Comparison of ENCODE assay signal across 22 cellular contexts in the genomic region with DNA sequence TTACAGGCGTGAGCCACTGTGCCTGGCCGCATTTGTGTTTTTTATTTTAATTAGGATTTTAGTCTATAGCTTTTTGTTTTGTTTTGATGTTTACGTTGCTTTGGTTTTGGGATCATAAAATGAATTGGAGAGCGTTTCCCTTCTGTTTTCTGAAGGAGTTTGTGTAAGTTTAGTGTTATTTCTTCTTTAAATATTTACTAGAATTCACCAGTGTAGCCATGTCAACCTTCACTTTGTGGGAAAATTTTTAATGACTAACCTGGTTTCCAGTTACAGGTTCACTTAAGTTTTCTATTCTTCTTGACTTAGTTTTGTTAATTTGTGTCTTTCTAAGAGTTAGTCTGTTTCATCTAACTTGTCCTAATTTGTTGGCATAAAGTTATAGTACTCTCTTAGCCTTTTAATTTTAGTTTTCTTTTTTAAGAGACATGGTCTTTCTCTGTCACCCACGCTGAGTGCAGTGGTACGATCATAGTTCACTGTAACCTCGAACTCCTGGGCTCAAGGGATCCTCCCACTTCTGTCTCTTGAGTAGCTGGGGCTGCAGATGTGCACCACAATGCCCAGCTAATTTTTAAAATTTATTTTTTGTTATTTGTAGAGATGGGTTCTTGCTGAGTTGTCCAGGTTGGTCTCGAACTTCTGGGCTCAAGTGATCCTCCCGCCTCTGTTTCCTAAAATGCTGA.
DNase-seq lines count a peak whose midpoint lies in the region; ATAC-seq and TF ChIP-seq lines count a peak whose summit lies in the region.
"Had no signal": no experiment of that assay in that cellular context is flagged by ENCODE, and none has a peak within 500 bp of the region (broad histone marks: within the 10 kb centered on the region; RNA-seq: fewer than 3 reads in every experiment).

No MANE protein-coding gene starts in this region.

- no TSS peak for BruUV-seq in IMR-90 (replicated peaks; lab: Mats Ljungman, UMichigan)

- peak overlapping the region; percentile 8 for H2BK5ac ChIP-seq in IMR-90 (ENCODE audit: low read depth, low read length, poor library complexity, severe bottlenecking)

- no peaks in the 10 kb centered on the region for H3K27me3 Mint-ChIP-seq in activated T-cell treated with anti-CD3 and anti-CD28 coated beads, Interleukin-2, amount 50 U/mL, for 72 hours (ENCODE audit: low read depth)
- H3K27me3 Mint-ChIP-seq: type B pancreatic cell had no signal

- H4K8ac ChIP-seq in IMR-90 (ENCODE audit: low read depth in 2 of 2, low read length in 2 of 2): no peak overlapping the region

- no peak overlapping the region for H2BK20ac ChIP-seq in IMR-90 (ENCODE audit: low read depth, low read length)

- no peak overlapping the region for H4K5ac ChIP-seq in IMR-90 (ENCODE audit: low read depth, low read length)

- peaks cover 4% of the 10 kb centered on the region; the same call in 1 of the 2 replicates for H3K4me1 ChIP-seq in IMR-90 (ENCODE audit: control insufficient read depth, insufficient read depth, low read length)
- H3K4me1 ChIP-seq: foreskin keratinocyte had no signal

- H3K9me3 Mint-ChIP-seq in activated T-cell treated with anti-CD3 and anti-CD28 coated beads, Interleukin-2, amount 50 U/mL, for 72 hours: peaks cover 0 to 2% of the 10 kb centered on the region in 2 donors
- H3K9me3 Mint-ChIP-seq: T-helper 1 cell treated with Interleukin-12 subunit alpha and Interleukin-12 subunit beta and Interleukin-4 antibody, amounts not matched to agents 30 μg/mL and 1 μg/mL, for 36 hours; type B pancreatic cell had no signal

- peaks cover 28% of the 10 kb centered on the region for H4K20me1 ChIP-seq in IMR-90 (ENCODE audit: insufficient read depth, low read length)

- no peak overlapping the region for H2AFZ ChIP-seq in IMR-90 (replicated peaks; ENCODE audit: low read length, poor library complexity)
- H2AFZ ChIP-seq: hepatocyte had no signal

- peak overlapping the region; percentile 49; the same call in 1 of the 2 replicates for H3K27ac ChIP-seq in IMR-90 (ENCODE audit: insufficient read depth, low read length)
- H3K27ac ChIP-seq: foreskin keratinocyte, hepatocyte had no signal

- H4K91ac ChIP-seq in IMR-90 (ENCODE audit: insufficient read depth, low read depth, low read length): no peak overlapping the region

- H3K36me3 Mint-ChIP-seq in activated T-cell treated with anti-CD3 and anti-CD28 coated beads, Interleukin-2, amount 50 U/mL, for 72 hours (ENCODE audit: insufficient read depth in 2 of 2): peaks cover 21 to 74% of the 10 kb centered on the region in 2 donors

- peak overlapping the region; percentile 95 for H3K27ac Mint-ChIP-seq in activated T-cell treated with anti-CD3 and anti-CD28 coated beads, Interleukin-2, amount 50 U/mL, for 72 hours
- H3K27ac Mint-ChIP-seq: T-helper 1 cell treated with Interleukin-12 subunit alpha and Interleukin-12 subunit beta and Interleukin-4 antibody, amounts not matched to agents 30 μg/mL and 1 μg/mL, for 36 hours; type B pancreatic cell had no signal

- 0 out of 2 replicates have a peak overlapping the region, but pooled peaks have one; percentile 19 for H3K4me2 ChIP-seq in IMR-90 (ENCODE audit: low read depth, low read length)
- H3K4me2 ChIP-seq: hepatocyte had no signal

- H3K4ac ChIP-seq in IMR-90 (ENCODE audit: low read depth, low read length): no peak overlapping the region

- no peak overlapping the region for H2BK120ac ChIP-seq in IMR-90 (ENCODE audit: low read depth, low read length)

- H3K4me3 ChIP-seq in IMR-90 (ENCODE audit: insufficient read depth, low read depth, low read length): no peak overlapping the region
- H3K4me3 ChIP-seq: body of pancreas, hepatocyte had no signal

- dilution Hi-C loops in IMR-90 (cut with HindIII; ENCODE audit: low sequenced_read_pairs, unreplicated experiment): no loop called here

- H2AK9ac ChIP-seq in IMR-90 (replicated peaks; ENCODE audit: low read depth, low read length, poor library complexity): no peak overlapping the region

- H2BK15ac ChIP-seq in IMR-90 (ENCODE audit: low read depth, low read length): no peak overlapping the region

- H2AK5ac ChIP-seq in IMR-90 (ENCODE audit: low read depth, low read length): no peak overlapping the region

- TF ChIP-seq POLR2A in IMR-90 (IDR thresholded peaks at IDR 0.05; ENCODE audit: low read depth, low read length): no peak

- H3K18ac ChIP-seq in IMR-90 (ENCODE audit: low read depth, low read length): peak overlapping the region; percentile 52; the same call in 1 of the 2 replicates

- H3K79me1 ChIP-seq in IMR-90 (ENCODE audit: low read depth in 1 of 2, low read length in 2 of 2): peaks cover 14 to 46% of the 10 kb centered on the region in 2 experiments

- peaks cover 45% of the 10 kb centered on the region for H3K36me3 ChIP-seq in IMR-90 (ENCODE audit: control insufficient read depth, insufficient read depth, low read length)

- no peaks in the 10 kb centered on the region for H3K27me3 ChIP-seq in IMR-90 (ENCODE audit: control insufficient read depth, insufficient read depth, low read length)
- H3K27me3 ChIP-seq: body of pancreas, foreskin keratinocyte, hepatocyte had no signal

- peak overlapping the region in 1 of 2 donors; percentile 55 for H3K4me3 Mint-ChIP-seq in activated T-cell treated with anti-CD3 and anti-CD28 coated beads, Interleukin-2, amount 50 U/mL, for 72 hours
- H3K4me3 Mint-ChIP-seq: T-helper 1 cell treated with Interleukin-12 subunit alpha and Interleukin-12 subunit beta and Interleukin-4 antibody, amounts not matched to agents 30 μg/mL and 1 μg/mL, for 36 hours; type B pancreatic cell had no signal

- no peak overlapping the region for H3K56ac ChIP-seq in IMR-90 (ENCODE audit: extremely low read depth, insufficient read depth, low read length)

- intact Hi-C loops in IMR-90 (cut with micrococcal nuclease): no loop called here
- intact Hi-C loops in Right ventricle myocardium superior (cut with DNase I): no loop called here

- H3K9me3 ChIP-seq in IMR-90 (ENCODE audit: control insufficient read depth, insufficient read depth, low read length): no peaks in the 10 kb centered on the region
- H3K9me3 ChIP-seq: body of pancreas had no signal

- H3K4me1 Mint-ChIP-seq in activated T-cell treated with anti-CD3 and anti-CD28 coated beads, Interleukin-2, amount 50 U/mL, for 72 hours (ENCODE audit: low read depth): peaks cover 52% of the 10 kb centered on the region

- no peak for TF ChIP-seq CTCF in IMR-90 (conservative IDR thresholded peaks at IDR 0.05; ENCODE audit: low read depth, low read length)
- no peak for TF ChIP-seq CTCF in GM13977 (IDR thresholded peaks at IDR 0.05; ENCODE audit: extremely low read depth, insufficient read depth, missing control alignments)

- H3K9ac ChIP-seq in IMR-90 (ENCODE audit: low read depth, low read length): no peak overlapping the region

- no peak for ATAC-seq in activated T-cell treated with anti-CD3 and anti-CD28 coated beads, Interleukin-2, amount 50 U/mL, for 72 hours (replicated peaks in 1 of 2)
- ATAC-seq in IMR-90 (ENCODE audit: low read depth) (peak; percentile 62; the same call in 1 of the 2 replicates), Right ventricle myocardium superior (ENCODE audit: poor library complexity) (no peak)
- ATAC-seq: body of pancreas, foreskin keratinocyte had no signal

- DNase-seq in activated T-cell treated with anti-CD3 and anti-CD28 coated beads, Interleukin-2, amount 50 U/mL, for 72 hours: no peak
- no peak for DNase-seq in activated T-cell treated with anti-CD3 and anti-CD28 coated beads, Interleukin-2, amount 50 U/mL, for 1 hour
- DNase-seq in IMR-90 (peak; percentile 73), glomerular visceral epithelial cell (ENCODE audit: extremely low spot score) (peak; percentile 23), renal cortical epithelial cell (ENCODE audit: low read depth) (peak; percentile 89), GM13977 (ENCODE audit: low spot score) (no peak), Right ventricle myocardium superior (no peak)
- no peak for DNase-seq in stimulated activated CD4-positive, alpha-beta T cell treated with anti-CD3 and anti-CD28 coated beads, Interleukin-4, amount 100 ng/mL, for 24 hours
- DNase-seq: activated CD8-positive, alpha-beta memory T cell treated with anti-CD3 and anti-CD28 coated beads for 24 hours; body of pancreas; Calu3; erythroblast; foreskin keratinocyte; Kasumi-1; NCI-H1105; NCI-H446; nucleus accumbens; OCI-M1; stimulated activated CD4-positive, alpha-beta T cell treated with anti-CD3 and anti-CD28 coated beads, Interleukin-2, amount 100 ng/mL, for 48 hours had no signal

- CTCF ChIA-PET in IMR-90 (lab: Yijun Ruan, JAX): no interaction called here

- H3K23ac ChIP-seq in IMR-90 (ENCODE audit: low read depth, low read length): no peak overlapping the region

- H3K14ac ChIP-seq in IMR-90 (replicated peaks; ENCODE audit: low read depth, low read length): no peak overlapping the region; the same call in 1 of the 2 replicates

- POLR2A ChIA-PET in IMR-90 (lab: Charles Lee; ENCODE audit: unreplicated experiment): no interaction called here

- in situ Hi-C loops in IMR-90 (cut with MboI; ENCODE audit: low sequenced_read_pairs): no loop called here
- in situ Hi-C loops in GM13977 (cut with MboI; ENCODE audit: low pct_unique_long_range_greater_than_20kb, low sequenced_read_pairs, unreplicated experiment): no loop called here

- no peak for TF ChIP-seq RAD21 in IMR-90 (IDR thresholded peaks at IDR 0.05; ENCODE audit: low read length)

- WGBS in IMR-90 (ENCODE audit: extremely low coverage in 2 of 2, insufficient read length in 1 of 2), 2 experiments: 94% methylated on average over 5 of the region's 9 CpGs; no CpG with 5 or more reads in 1 of the 2 experiments

- H3K9me1 ChIP-seq in IMR-90 (ENCODE audit: insufficient read depth, low read length): 0 out of 2 replicates have a peak, but pooled peaks cover 3% of the 10 kb centered on the region

TF ChIP-seq in IMR-90, 13 proteins besides CTCF, POLR2A, EP300 and RAD21 (continues in another document):
- no peak for TF ChIP-seq BHLHE40 (IDR thresholded peaks at IDR 0.05; ENCODE audit: low read depth, low read length)
- TF ChIP-seq NFE2L2 (IDR thresholded peaks at IDR 0.05; ENCODE audit: low read depth, low read length): no peak
- no peak for TF ChIP-seq SMC3 (IDR thresholded peaks at IDR 0.05; ENCODE audit: low read depth, low read length)
- TF ChIP-seq ELK1 (IDR thresholded peaks at IDR 0.05; ENCODE audit: borderline replicate concordance, low read depth, low read length): no peak
- TF ChIP-seq FOS (IDR thresholded peaks at IDR 0.05; ENCODE audit: low read depth, low read length): no peak
- no peak for TF ChIP-seq MAZ (IDR thresholded peaks at IDR 0.05; ENCODE audit: borderline replicate concordance, low read depth, low read length)
- TF ChIP-seq RFX5 (IDR thresholded peaks at IDR 0.05; ENCODE audit: low read depth, low read length): no peak

Comparison
In these comparisons a context has a peak if more than half of its experiments do, and no peak if none do; other contexts are left out.
1. DNase-seq: peak in IMR-90 (single experiment), glomerular visceral epithelial cell (single experiment) and renal cortical epithelial cell (single experiment); none in activated T-cell treated with anti-CD3 and anti-CD28 coated beads, Interleukin-2, amount 50 U/mL, for 72 hours (0 of 2), activated T-cell treated with anti-CD3 and anti-CD28 coated beads, Interleukin-2, amount 50 U/mL, for 1 hour (single experiment), GM13977 (single experiment), Right ventricle myocardium superior (single experiment) and stimulated activated CD4-positive, alpha-beta T cell treated with anti-CD3 and anti-CD28 coated beads, Interleukin-4, amount 100 ng/mL, for 24 hours (single experiment).